In genomic region chr6:100472674-100473073, GRCh38 we compare ENCODE assay signal across 8 cellular contexts. TPM values are rescaled to one million over a fixed set of nuclear protein-coding genes. Genes with fewer than 3 reads are reported as not detected.
DNase-seq lines count a peak whose midpoint lies in the region; ATAC-seq and TF ChIP-seq lines count a peak whose summit lies in the region.

No MANE protein-coding gene starts in this region.

- H3K27ac Mint-ChIP-seq in MCF 10A (ENCODE audit: low read depth, unreplicated experiment): no peak overlapping the region
- no peak overlapping the region for H3K27ac Mint-ChIP-seq in stimulated activated naive CD8-positive, alpha-beta T cell treated with anti-CD3 and anti-CD28 coated beads, Interleukin-15, amount 100 ng/mL, for 72 hours

- no peak for TF ChIP-seq CTCF in MCF 10A (IDR thresholded peaks at IDR 0.05; ENCODE audit: unreplicated experiment)
- TF ChIP-seq CTCF in breast epithelium (IDR thresholded peaks at IDR 0.05): no peak
- TF ChIP-seq CTCF in PC-9 (conservative IDR thresholded peaks at IDR 0.05): 0 out of 2 replicates have a peak, but pooled peaks have one; percentile 21

- no peaks in the 10 kb centered on the region for H3F3A ChIP-seq in PC-9 (ENCODE audit: insufficient read depth, low read depth)

- POLR2A ChIA-PET in MCF 10A (lab: Yijun Ruan, JAX) (no interaction called here), PC-9 (lab: Charles Lee; ENCODE audit: unreplicated experiment) (no interaction called here)

- no peak overlapping the region for H2AFZ ChIP-seq in PC-9

- BruUV-seq in MCF 10A (replicated peaks; lab: Mats Ljungman, UMichigan): no TSS peak
- BruUV-seq in PC-9 (replicated peaks; lab: Mats Ljungman, UMichigan): no TSS peak

- peak overlapping the region; percentile 29; the same call in 1 of the 2 replicates for H3K4me2 ChIP-seq in PC-9

- H3K27ac ChIP-seq in breast epithelium: no peak overlapping the region
- no peak overlapping the region for H3K27ac ChIP-seq in PC-9
- H3K27ac ChIP-seq in substantia nigra (ENCODE audit: low read depth, low read length, poor library complexity, severe bottlenecking): no peak overlapping the region

- peaks cover 7% of the 10 kb centered on the region for H3K4me1 Mint-ChIP-seq in MCF 10A (ENCODE audit: insufficient read depth, unreplicated experiment)
- H3K4me1 Mint-ChIP-seq in stimulated activated naive CD8-positive, alpha-beta T cell treated with anti-CD3 and anti-CD28 coated beads, Interleukin-15, amount 100 ng/mL, for 72 hours: peaks cover 14% of the 10 kb centered on the region

- H3K4me3 ChIP-seq in breast epithelium (no peak overlapping the region), PC-9 (no peak overlapping the region)

- no peaks in the 10 kb centered on the region for H3K4me1 ChIP-seq in breast epithelium
- no peaks in the 10 kb centered on the region for H3K4me1 ChIP-seq in PC-9 (replicated peaks; ENCODE audit: insufficient read depth)

- intact Hi-C loops in MCF 10A (cut with micrococcal nuclease): loop anchor here (1.0 kb wide), 1 partner anchor 214 kb away; no protein-coding TSS in a partner anchor
- intact Hi-C loops in breast epithelium (cut with DNase I; ENCODE audit: low total_unique reads): no loop called here
- intact Hi-C loops in PC-9 (cut with micrococcal nuclease; ENCODE audit: unreplicated experiment): loop anchor here (5.0 to 10.0 kb wide), 3 partner anchors 125 to 248 kb away; no protein-coding TSS in a partner anchor

- H3K9me3 ChIP-seq in breast epithelium (no peaks in the 10 kb centered on the region), PC-9 (ENCODE audit: insufficient read depth, low read depth) (no peaks in the 10 kb centered on the region)

- H3K79me2 ChIP-seq in PC-9 (ENCODE audit: low read depth): no peaks in the 10 kb centered on the region

- DNase-seq in MCF 10A (ENCODE audit: unreplicated experiment): peak; percentile 65
- DNase-seq in breast epithelium (ENCODE audit: low spot score in 2 of 2): no peak
- peak; percentile 34 to 41 for DNase-seq in PC-9
- DNase-seq in stimulated activated naive CD8-positive, alpha-beta T cell treated with anti-CD3 and anti-CD28 coated beads, Interleukin-15, amount 100 ng/mL, for 72 hours: peak in 1 of 2 donors; percentile 62
- DNase-seq in substantia nigra (lab: John Stamatoyannopoulos, UW): no peak
- DNase-seq in activated gamma-delta T cell (lab: John Stamatoyannopoulos, UW): no peak
- no peak for DNase-seq in NCI-H446 treated with DMSO at 0.1 percent for 48 hours (lab: John Stamatoyannopoulos, UW)

- no peak for TF ChIP-seq POLR2A in breast epithelium (IDR thresholded peaks at IDR 0.05)

- peak; percentile 86 for ATAC-seq in HG02885 (IDR thresholded peaks at IDR 0.05; ENCODE audit: poor library complexity, unreplicated experiment)
- peak; percentile 92 for ATAC-seq in stimulated activated naive CD8-positive, alpha-beta T cell treated with anti-CD3 and anti-CD28 coated beads, Interleukin-15, amount 100 ng/mL, for 72 hours

- no peaks in the 10 kb centered on the region for H3K27me3 Mint-ChIP-seq in MCF 10A (ENCODE audit: insufficient read depth, unreplicated experiment)
- peaks cover 20% of the 10 kb centered on the region for H3K27me3 Mint-ChIP-seq in stimulated activated naive CD8-positive, alpha-beta T cell treated with anti-CD3 and anti-CD28 coated beads, Interleukin-15, amount 100 ng/mL, for 72 hours

- H3K9me2 ChIP-seq in PC-9 (ENCODE audit: insufficient read depth): no peaks in the 10 kb centered on the region

- no peaks in the 10 kb centered on the region for H4K20me1 ChIP-seq in PC-9 (ENCODE audit: insufficient read depth)

- H3K36me3 Mint-ChIP-seq in MCF 10A (ENCODE audit: insufficient read depth, unreplicated experiment): no peaks in the 10 kb centered on the region

- no peak overlapping the region for H3K4me3 Mint-ChIP-seq in MCF 10A (ENCODE audit: unreplicated experiment)
- H3K4me3 Mint-ChIP-seq in stimulated activated naive CD8-positive, alpha-beta T cell treated with anti-CD3 and anti-CD28 coated beads, Interleukin-15, amount 100 ng/mL, for 72 hours: no peak overlapping the region

- CTCF ChIA-PET in MCF 10A (lab: Yijun Ruan, JAX) (interaction anchor here (0.6 to 1.5 kb wide), 3 partner anchors 207 to 605 kb away, joined by 3 to 4 read pairs (median 3); no protein-coding TSS in a partner anchor), PC-9 (lab: Charles Lee) (no interaction called here)

- H3K36me3 ChIP-seq in breast epithelium: no peaks in the 10 kb centered on the region
- H3K36me3 ChIP-seq in PC-9 (ENCODE audit: low read depth): no peaks in the 10 kb centered on the region

- H3K9me3 Mint-ChIP-seq in MCF 10A (ENCODE audit: unreplicated experiment): no peaks in the 10 kb centered on the region
- peaks cover 0 to 6% of the 10 kb centered on the region in 2 donors for H3K9me3 Mint-ChIP-seq in stimulated activated naive CD8-positive, alpha-beta T cell treated with anti-CD3 and anti-CD28 coated beads, Interleukin-15, amount 100 ng/mL, for 72 hours

- peaks cover 0 to 55% of the 10 kb centered on the region in 2 donors for H3K27me3 ChIP-seq in breast epithelium
- H3K27me3 ChIP-seq in PC-9 (ENCODE audit: insufficient read depth, low read depth): no peaks in the 10 kb centered on the region

RNA-seq across cellular contexts. Expression of gene SIM1, which starts 8.0 kb away (rescaled TPM):
- not detected in 2 replicates for total RNA-seq in MCF 10A (2022)
- 1 to 10 TPM in 2 of 3 donors, under 1 TPM in 1; 0.59 to 7.2 (median 2.0) TPM for total RNA-seq in breast epithelium
- total RNA-seq in PC-9 (2021): 0.13 and 0.15 TPM in 2 replicates

Comparison
In these comparisons a context has a peak if more than half of its experiments do, and no peak if none do; other contexts are left out.
1. DNase-seq: peak in MCF 10A (single experiment) and PC-9 (2 of 2); none in breast epithelium (0 of 2), substantia nigra (0 of 49), activated gamma-delta T cell (single experiment) and NCI-H446 treated with DMSO at 0.1 percent for 48 hours (single experiment).